1 cellular context compared by ENCODE assay signal in genomic region chr5:56070795-56071539, GRCh38.
TF ChIP-seq lines count a peak whose summit lies in the region.

No MANE protein-coding gene starts in this region.

TF ChIP-seq in WTC11, 78 proteins besides CTCF, POLR2A, EP300 and RAD21 (continued from another document):
- TF ChIP-seq HMGXB4 (CRISPR knock-in tag; IDR thresholded peaks at IDR 0.05) (no peak), ETV6 (CRISPR knock-in tag; IDR thresholded peaks at IDR 0.05) (no peak), STAT6 (CRISPR knock-in tag; conservative IDR thresholded peaks at IDR 0.05; ENCODE audit: low read depth) (no peak), ZNF281 (CRISPR knock-in tag; IDR thresholded peaks at IDR 0.05) (no peak), ZNF396 (CRISPR knock-in tag; IDR thresholded peaks at IDR 0.05; ENCODE audit: borderline replicate concordance) (no peak), RELA (CRISPR knock-in tag; IDR thresholded peaks at IDR 0.05; ENCODE audit: borderline replicate concordance) (no peak), FOXP4 (CRISPR knock-in tag; IDR thresholded peaks at IDR 0.05) (no peak), JAZF1 (CRISPR knock-in tag; IDR thresholded peaks at IDR 0.05) (no peak), ZNF219 (CRISPR knock-in tag; IDR thresholded peaks at IDR 0.05; ENCODE audit: borderline replicate concordance) (no peak), ZNF317 (CRISPR knock-in tag; IDR thresholded peaks at IDR 0.05; ENCODE audit: borderline replicate concordance, low read depth) (no peak), TEAD1 (CRISPR knock-in tag; IDR thresholded peaks at IDR 0.05) (no peak)
